Comparison of ENCODE assay signal across 9 cellular contexts in the genomic region with DNA sequence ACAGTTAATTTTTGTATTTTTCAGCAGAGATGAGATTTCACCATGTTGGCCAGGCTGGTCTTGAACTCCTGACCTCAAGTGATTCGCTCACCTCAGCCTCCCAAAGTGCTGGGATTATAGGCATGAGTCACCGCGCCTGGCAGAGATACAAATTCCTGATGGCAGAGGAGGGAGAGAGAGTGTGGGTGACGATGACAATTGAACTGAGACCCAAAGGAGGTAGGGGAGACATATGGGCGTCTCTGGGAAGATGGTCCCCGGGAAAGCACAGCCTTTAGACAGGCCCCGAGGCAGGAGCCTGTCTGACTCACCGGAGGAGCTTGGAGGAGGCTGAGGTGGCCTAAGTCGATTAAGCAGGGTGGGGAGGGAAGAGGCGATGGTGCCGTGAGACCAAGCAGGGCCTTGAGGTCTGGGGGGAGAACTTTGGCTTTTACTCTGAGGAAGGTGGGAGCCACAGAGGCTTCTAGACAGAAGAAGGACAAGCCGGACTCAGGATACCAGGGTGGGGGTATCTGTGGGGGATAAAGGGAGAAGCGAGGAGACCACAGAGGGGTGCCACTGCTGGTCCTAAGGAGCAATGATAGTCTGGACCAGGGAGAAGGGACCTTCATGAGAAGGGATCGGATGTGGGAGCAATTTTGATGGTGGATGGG. TPM values are rescaled to one million over a fixed set of nuclear protein-coding genes. Genes with fewer than 3 reads are reported as not detected.
DNase-seq lines count a peak whose midpoint lies in the region; ATAC-seq and TF ChIP-seq lines count a peak whose summit lies in the region.
"Had no signal": no experiment of that assay in that cellular context is flagged by ENCODE, and none has a peak within 500 bp of the region (broad histone marks: within the 10 kb centered on the region; RNA-seq: fewer than 3 reads in every experiment).

No MANE protein-coding gene starts in this region.

- peaks cover 22% of the 10 kb centered on the region for H3K4me1 ChIP-seq in mucosa of descending colon (ENCODE audit: low read depth)

- intact Hi-C loops in mucosa of descending colon (cut with DNase I, micrococcal nuclease) = no loop called here

- POLR2A ChIA-PET in GM10248 (lab: Yijun Ruan, JAX) = no interaction called here

- no peaks in the 10 kb centered on the region for H3K9me3 ChIP-seq in mucosa of descending colon

- H3K36me3 ChIP-seq in mucosa of descending colon (ENCODE audit: low read depth) = no peaks in the 10 kb centered on the region

- H3K4me3 ChIP-seq in mucosa of descending colon = no peak overlapping the region

- TF ChIP-seq CTCF in mucosa of descending colon (IDR thresholded peaks at IDR 0.05) (no peak), GM10248 (IDR thresholded peaks at IDR 0.05; ENCODE audit: control extremely low read depth, extremely low read depth, low read depth, missing control alignments) (no peak)

- DNase-seq in AG08396 (ENCODE audit: low spot score) (peak; percentile 66), HPDE6-E6E7 (ENCODE audit: extremely low spot score) (peak; percentile 64), amniotic epithelial cell (ENCODE audit: low read depth) (peak; percentile 53), mucosa of descending colon (no peak), GM10248 (ENCODE audit: extremely low spot score) (no peak), SIG-M5 treated with dmso at 0.1 percent for 504 hours (lab: John Stamatoyannopoulos, UW; ENCODE audit: unreplicated experiment) (no peak)
- DNase-seq: NCI-H510A had no signal

- CTCF ChIA-PET in GM10248 (lab: Yijun Ruan, JAX) = no interaction called here

- ATAC-seq in mucosa of descending colon (peak; percentile 24), HG03439 (IDR thresholded peaks at IDR 0.05; ENCODE audit: unreplicated experiment) (no peak), HG03378 (IDR thresholded peaks at IDR 0.05; ENCODE audit: unreplicated experiment) (no peak)

RNA-seq across cellular contexts. Expression of a gene that starts 38.2 kb away (rescaled TPM):
- 10 to 100 TPM; 26.4 to 31.1 (median 30.8) TPM for total RNA-seq in mucosa of descending colon

RNA-seq across cellular contexts. Expression of a gene that starts 40.5 kb away (rescaled TPM):
- 1 to 10 TPM; 1.8 to 4.0 (median 2.2) TPM for total RNA-seq in mucosa of descending colon

RNA-seq across cellular contexts. Expression of a gene that starts 51.4 kb away (rescaled TPM):
- 10 to 100 TPM; 25.2 to 37.3 (median 34.7) TPM for total RNA-seq in mucosa of descending colon

Comparison
In these comparisons a context has a peak if more than half of its experiments do, and no peak if none do; other contexts are left out.
1. DNase-seq: peak in AG08396 (single experiment), HPDE6-E6E7 (single experiment) and amniotic epithelial cell (single experiment); none in mucosa of descending colon (0 of 3), GM10248 (single experiment) and SIG-M5 treated with dmso at 0.1 percent for 504 hours (single experiment).